Comparison of ENCODE assay signal across 19 cellular contexts in the genomic region with DNA sequence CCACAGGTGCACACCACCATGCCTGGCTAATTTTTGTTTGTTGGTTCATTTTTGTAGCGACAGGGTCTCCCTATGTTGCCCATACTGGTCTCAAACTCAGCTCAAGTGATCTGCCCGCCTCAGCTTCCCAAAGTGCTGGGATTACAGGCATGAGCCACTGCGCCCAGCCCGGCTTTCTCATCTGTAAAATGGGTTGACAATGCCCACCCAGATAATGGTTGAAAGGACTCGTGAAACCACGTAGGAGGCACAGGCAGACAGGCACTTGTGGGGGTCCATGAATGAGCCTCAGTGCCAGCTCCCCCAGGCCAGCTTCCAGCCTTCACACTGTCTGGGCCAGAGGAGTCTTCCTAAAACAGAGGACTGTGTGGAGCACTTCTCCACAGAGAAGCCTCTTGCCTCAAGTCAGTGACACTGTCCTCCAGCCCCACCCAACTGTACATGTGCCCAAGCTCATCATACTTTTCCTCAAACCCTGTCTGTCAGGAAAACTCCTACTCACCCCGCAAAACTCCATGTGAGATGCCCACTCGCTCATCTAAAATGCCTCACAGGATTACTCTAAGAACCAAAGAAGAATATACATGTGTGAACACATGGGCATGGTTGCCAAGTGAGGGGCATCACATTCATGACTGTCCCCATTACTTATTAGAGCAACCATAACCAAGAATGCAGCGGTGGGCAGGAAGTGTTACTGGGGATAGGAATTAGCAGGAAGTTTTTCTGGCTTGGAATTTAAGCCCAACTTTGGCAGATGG. TPM values are rescaled to one million over a fixed set of nuclear protein-coding genes. Genes with fewer than 3 reads are reported as not detected.
DNase-seq lines count a peak whose midpoint lies in the region; ATAC-seq and TF ChIP-seq lines count a peak whose summit lies in the region.
"Had no signal": no experiment of that assay in that cellular context is flagged by ENCODE, and none has a peak within 500 bp of the region (broad histone marks: within the 10 kb centered on the region; RNA-seq: fewer than 3 reads in every experiment).

No MANE protein-coding gene starts in this region.

- H3K27me3 ChIP-seq in osteoblast (ENCODE audit: insufficient read depth, low read length) (no peaks in the 10 kb centered on the region), vagina (no peaks in the 10 kb centered on the region)

- H3K27ac ChIP-seq in osteoblast (ENCODE audit: low read depth, low read length) = peak overlapping the region; percentile 98
- peak overlapping the region; percentile 97 for H3K27ac ChIP-seq in vagina
- H3K27ac ChIP-seq: KMS-11 had no signal

- no peaks in the 10 kb centered on the region for H3K27me3 Mint-ChIP-seq in stimulated activated naive CD8-positive, alpha-beta T cell treated with anti-CD3 and anti-CD28 coated beads, Interleukin-15, Interleukin-2, amounts not matched to agents 100 ng/mL and 50 ng/mL, for 24 hours
- no peaks in the 10 kb centered on the region for H3K27me3 Mint-ChIP-seq in stimulated activated naive CD8-positive, alpha-beta T cell treated with anti-CD3 and anti-CD28 coated beads, Interleukin-15, amount 100 ng/mL, for 72 hours
- H3K27me3 Mint-ChIP-seq: dendritic cell treated with granulocyte-macrophage colony-stimulating factor and Interleukin-4, amounts not matched to agents 40 ng/mL and 50 ng/mL, for 4 days had no signal

- DNase-seq in stimulated activated naive CD8-positive, alpha-beta T cell treated with anti-CD3 and anti-CD28 coated beads, Interleukin-15, amount 100 ng/mL, for 72 hours = no peak
- DNase-seq in glomerular visceral epithelial cell (ENCODE audit: extremely low spot score) = peak; percentile 48
- no peak for DNase-seq in osteoblast (ENCODE audit: insufficient read length, low spot score, missing footprints)
- DNase-seq in vagina (ENCODE audit: extremely low spot score in 2 of 2) = no peak
- no peak for DNase-seq in NCI-H2107 treated with DMSO at 0.1 percent for 48 hours (lab: John Stamatoyannopoulos, UW; ENCODE audit: unreplicated experiment)
- DNase-seq in NOMO-1 treated with DMSO at 0.1 percent for 48 hours (lab: John Stamatoyannopoulos, UW; ENCODE audit: unreplicated experiment) = no peak
- no peak for DNase-seq in erythroblast (lab: John Stamatoyannopoulos, UW)
- DNase-seq: activated CD4-positive, alpha-beta T cell treated with anti-CD3 and anti-CD28 coated beads, Interleukin-2, amount 50 U/mL, for 48 hours; activated T-cell treated with anti-CD3 and anti-CD28 coated beads, Interleukin-2, amount 50 U/mL, for 72 hours; CD8-positive, alpha-beta memory T cell; NCI-H1417; NCI-H345 had no signal

- H3K27ac Mint-ChIP-seq in stimulated activated naive CD8-positive, alpha-beta T cell treated with anti-CD3 and anti-CD28 coated beads, Interleukin-15, Interleukin-2, amounts not matched to agents 100 ng/mL and 50 ng/mL, for 24 hours = peak overlapping the region; percentile 3
- no peak overlapping the region for H3K27ac Mint-ChIP-seq in stimulated activated naive CD8-positive, alpha-beta T cell treated with anti-CD3 and anti-CD28 coated beads, Interleukin-15, amount 100 ng/mL, for 72 hours
- H3K27ac Mint-ChIP-seq: activated T-cell treated with anti-CD3 and anti-CD28 coated beads, Interleukin-2, amount 50 U/mL, for 72 hours; CD8-positive, alpha-beta memory T cell had no signal

- peaks cover 47% of the 10 kb centered on the region for H3K79me2 ChIP-seq in osteoblast (ENCODE audit: insufficient read depth, low read length)

- H3K4me2 ChIP-seq in osteoblast (ENCODE audit: insufficient read depth, low read length) = no peak overlapping the region
- H3K4me2 ChIP-seq: KMS-11 had no signal

- peaks cover 7% of the 10 kb centered on the region for H3K9me3 Mint-ChIP-seq in stimulated activated naive CD8-positive, alpha-beta T cell treated with anti-CD3 and anti-CD28 coated beads, Interleukin-15, Interleukin-2, amounts not matched to agents 100 ng/mL and 50 ng/mL, for 24 hours
- no peaks in the 10 kb centered on the region for H3K9me3 Mint-ChIP-seq in stimulated activated naive CD8-positive, alpha-beta T cell treated with anti-CD3 and anti-CD28 coated beads, Interleukin-15, amount 100 ng/mL, for 72 hours

- no peak for ATAC-seq in stimulated activated naive CD8-positive, alpha-beta T cell treated with anti-CD3 and anti-CD28 coated beads, Interleukin-15, amount 100 ng/mL, for 72 hours
- ATAC-seq: activated T-cell treated with anti-CD3 and anti-CD28 coated beads, Interleukin-2, amount 50 U/mL, for 72 hours had no signal

- no peak overlapping the region for H2AFZ ChIP-seq in osteoblast (ENCODE audit: low read length)

- H3K4me1 Mint-ChIP-seq in stimulated activated naive CD8-positive, alpha-beta T cell treated with anti-CD3 and anti-CD28 coated beads, Interleukin-15, Interleukin-2, amounts not matched to agents 100 ng/mL and 50 ng/mL, for 24 hours (ENCODE audit: low read depth) = peaks cover 28% of the 10 kb centered on the region
- H3K4me1 Mint-ChIP-seq in stimulated activated naive CD8-positive, alpha-beta T cell treated with anti-CD3 and anti-CD28 coated beads, Interleukin-15, amount 100 ng/mL, for 72 hours = peaks cover 43% of the 10 kb centered on the region

- intact Hi-C loops in vagina (cut with DNase I) = loop anchor here (10.0 kb wide), 2 partner anchors 66 to 536 kb away; no protein-coding TSS in a partner anchor

- H3K36me3 ChIP-seq in osteoblast (ENCODE audit: insufficient read depth, low read length) = no peaks in the 10 kb centered on the region
- H3K36me3 ChIP-seq in vagina = no peaks in the 10 kb centered on the region

- H3K36me3 Mint-ChIP-seq in stimulated activated naive CD8-positive, alpha-beta T cell treated with anti-CD3 and anti-CD28 coated beads, Interleukin-15, Interleukin-2, amounts not matched to agents 100 ng/mL and 50 ng/mL, for 24 hours (ENCODE audit: low read depth) = no peaks in the 10 kb centered on the region

- H4K20me1 ChIP-seq in osteoblast (ENCODE audit: insufficient read depth, low read length) = no peaks in the 10 kb centered on the region

- H3K4me3 ChIP-seq in osteoblast (ENCODE audit: insufficient read depth, low read length) (no peak overlapping the region), vagina (no peak overlapping the region)
- H3K4me3 ChIP-seq: lung had no signal

- no peak for TF ChIP-seq CTCF in osteoblast (IDR thresholded peaks at IDR 0.05; ENCODE audit: extremely low read depth, low read depth, low read length)
- no peak for TF ChIP-seq CTCF in vagina (IDR thresholded peaks at IDR 0.05)

- H3K9me3 ChIP-seq in osteoblast (ENCODE audit: low read depth, low read length) (peaks cover 4% of the 10 kb centered on the region), vagina (no peaks in the 10 kb centered on the region)

- H3K4me1 ChIP-seq in osteoblast (ENCODE audit: insufficient read depth, low read length) (peaks cover 52% of the 10 kb centered on the region), vagina (peaks cover 64% of the 10 kb centered on the region)

- no peak overlapping the region for H3K4me3 Mint-ChIP-seq in stimulated activated naive CD8-positive, alpha-beta T cell treated with anti-CD3 and anti-CD28 coated beads, Interleukin-15, Interleukin-2, amounts not matched to agents 100 ng/mL and 50 ng/mL, for 24 hours
- H3K4me3 Mint-ChIP-seq in stimulated activated naive CD8-positive, alpha-beta T cell treated with anti-CD3 and anti-CD28 coated beads, Interleukin-15, amount 100 ng/mL, for 72 hours = no peak overlapping the region
- H3K4me3 Mint-ChIP-seq: activated T-cell treated with anti-CD3 and anti-CD28 coated beads, Interleukin-2, amount 50 U/mL, for 72 hours; dendritic cell treated with granulocyte-macrophage colony-stimulating factor and Interleukin-4, amounts not matched to agents 40 ng/mL and 50 ng/mL, for 4 days had no signal

- TF ChIP-seq POLR2A in vagina (IDR thresholded peaks at IDR 0.05) (no peak), erythroblast (IDR thresholded peaks at IDR 0.05; ENCODE audit: low read length) (no peak)

RNA-seq across cellular contexts. Expression of gene WNT7B, which starts 32.1 kb away (rescaled TPM):
- total RNA-seq in osteoblast (0.59 TPM in 1 of 2 replicates, not detected in the other), vagina (7.1 TPM)
- total RNA-seq: A673; activated T-cell treated with anti-CD3 and anti-CD28 coated beads, Interleukin-2, amount 50 U/mL, for 72 hours; CD8-positive, alpha-beta memory T cell; G401; subcutaneous adipose tissue had no signal
